ENCODE assay signal across 8 cellular contexts in genomic region chr10:35642023-35642792, GRCh38. TPM values are rescaled to one million over a fixed set of nuclear protein-coding genes. Genes with fewer than 3 reads are reported as not detected.
A peak's percentile ranks its signal among the peaks of the same experiment; 100 is the strongest.
DNase-seq lines count a peak whose midpoint lies in the region; ATAC-seq and TF ChIP-seq lines count a peak whose summit lies in the region.

FZD8 (minus strand) TSS chr10:35642296; CDS start chr10:35641429, 867 bp downstream.

- peak within 1 kb of the TSS; percentile 77 for H3K4me3 Mint-ChIP-seq in WTC11

- DNase-seq in NCI-H2029 treated with DMSO at 0.1 percent for 48 hours (lab: John Stamatoyannopoulos, UW) (peak; percentile 17), WTC11 (ENCODE audit: low spot score) (peak; percentile 92), iris pigment epithelial cell (ENCODE audit: low read depth) (peak; percentile 94), smooth muscle cell of the brain vasculature (ENCODE audit: low read depth, low spot score) (peak; percentile 72), SHP77 (lab: John Stamatoyannopoulos, UW) (no peak)
- DNase-seq in central memory CD4-positive, alpha-beta T cell, result peak; percentile 71

- H3K27ac Mint-ChIP-seq in WTC11, result no peak within 1 kb of the TSS

- H3K36me3 Mint-ChIP-seq in WTC11, result peaks cover 1% of the 10 kb centered on the region; the same call in 1 of the 2 replicates

- H3K9me3 Mint-ChIP-seq in WTC11, result peaks cover 1% of the 10 kb centered on the region

- peaks cover 40% of the 10 kb centered on the region for H3K27me3 Mint-ChIP-seq in WTC11 (ENCODE audit: low read depth)

- ATAC-seq in GM18511 (IDR thresholded peaks at IDR 0.05; ENCODE audit: unreplicated experiment) (peak; percentile 88), HG02943 (IDR thresholded peaks at IDR 0.05; ENCODE audit: low read depth, unreplicated experiment) (peak; percentile 89), WTC11 (peak; percentile 73)

- H3K4me1 Mint-ChIP-seq in WTC11, result peaks cover 28% of the 10 kb centered on the region

- POLR2A ChIA-PET in WTC11 (lab: Charles Lee), result no interaction called here

- TF ChIP-seq CTCF in WTC11 (IDR thresholded peaks at IDR 0.05), result no peak

- CTCF ChIA-PET in WTC11 (lab: Charles Lee), result no interaction called here

TF ChIP-seq in WTC11, 78 proteins besides CTCF, POLR2A, EP300 and RAD21 (continues in another document):
- TF ChIP-seq IRF1 (CRISPR knock-in tag; IDR thresholded peaks at IDR 0.05) (no peak), STAT6 (CRISPR knock-in tag; conservative IDR thresholded peaks at IDR 0.05; ENCODE audit: low read depth) (no peak), EMX1 (CRISPR knock-in tag; IDR thresholded peaks at IDR 0.05) (no peak), NFE2L1 (CRISPR knock-in tag; IDR thresholded peaks at IDR 0.05) (no peak), TEAD4 (CRISPR knock-in tag; IDR thresholded peaks at IDR 0.05) (no peak), ZSCAN18 (CRISPR knock-in tag; IDR thresholded peaks at IDR 0.05) (no peak), ZNF317 (CRISPR knock-in tag; IDR thresholded peaks at IDR 0.05; ENCODE audit: borderline replicate concordance, low read depth) (no peak), ZNF281 (CRISPR knock-in tag; IDR thresholded peaks at IDR 0.05) (0 out of 2 replicates have a peak, but pooled peaks have one; percentile 24), TP53 (CRISPR knock-in tag; IDR thresholded peaks at IDR 0.05) (no peak), E2F1 (CRISPR knock-in tag; IDR thresholded peaks at IDR 0.05) (no peak), ESRRA (CRISPR knock-in tag; IDR thresholded peaks at IDR 0.05; ENCODE audit: borderline replicate concordance) (0 out of 2 replicates have a peak, but pooled peaks have one; percentile 14), JAZF1 (CRISPR knock-in tag; IDR thresholded peaks at IDR 0.05) (no peak), MAX (CRISPR knock-in tag; IDR thresholded peaks at IDR 0.05) (peak; percentile 55; the same call in 1 of the 2 replicates), OVOL2 (CRISPR knock-in tag; IDR thresholded peaks at IDR 0.05; ENCODE audit: borderline replicate concordance) (no peak), NFYB (CRISPR knock-in tag; conservative IDR thresholded peaks at IDR 0.05; ENCODE audit: low read depth) (no peak), GRHL2 (CRISPR knock-in tag; IDR thresholded peaks at IDR 0.05; ENCODE audit: insufficient replicate concordance, severe bottlenecking) (no peak), RELA (CRISPR knock-in tag; IDR thresholded peaks at IDR 0.05; ENCODE audit: borderline replicate concordance) (no peak), FOXK1 (CRISPR knock-in tag; IDR thresholded peaks at IDR 0.05) (peak; percentile 26; the same call in 1 of the 2 replicates), SP1 (CRISPR knock-in tag; conservative IDR thresholded peaks at IDR 0.05) (peak; percentile 70)

RNA-seq across cellular contexts. Expression of gene FZD8, which starts in this region (rescaled TPM):
- 9.9 to 13.7 TPM (median 10.1 TPM) in 3 replicates for total RNA-seq in WTC11 (2021)

Comparison
In these comparisons a context has a peak if more than half of its experiments do, and no peak if none do; other contexts are left out.
1. DNase-seq: peak in NCI-H2029 treated with DMSO at 0.1 percent for 48 hours (single experiment), WTC11 (single experiment), central memory CD4-positive, alpha-beta T cell (single experiment), iris pigment epithelial cell (single experiment) and smooth muscle cell of the brain vasculature (single experiment); none in SHP77 (0 of 2).
2. Peak in every context shown above with its lines, with median percentiles within 50 percentile points of each other: ATAC-seq.